24 cellular contexts compared by ENCODE assay signal in genomic region chr9:133915534-133916158, GRCh38.
DNase-seq lines count a peak whose midpoint lies in the region; ATAC-seq, FAIRE-seq and TF ChIP-seq lines count a peak whose summit lies in the region.
"Had no signal": no experiment of that assay in that cellular context is flagged by ENCODE, and none has a peak within 500 bp of the region (broad histone marks: within the 10 kb centered on the region; RNA-seq: fewer than 3 reads in every experiment).

No MANE protein-coding gene starts in this region.

- H3K36me3 ChIP-seq in K562 (ENCODE audit: control insufficient read depth, insufficient read depth, low read length) (no peaks in the 10 kb centered on the region), adrenal gland (replicated peaks in 1 of 2) (no peaks in the 10 kb centered on the region)
- H3K36me3 ChIP-seq: colonic mucosa, Peyer's patch had no signal

- H3K36me3 Mint-ChIP-seq in H9 (ENCODE audit: insufficient read depth in 1 of 3, low read depth in 3 of 3) (peaks cover 0 to 3% (median 0%) of the 10 kb centered on the region in 3 experiments; a peak in 3 of 7 replicates), memory B cell (peaks cover 11% of the 10 kb centered on the region)
- peaks cover 46% of the 10 kb centered on the region for H3K36me3 Mint-ChIP-seq in stimulated activated memory B cell treated with anti-CD40 and anti-IgM and Interleukin-4, amounts not matched to agents 10 μg/mL and 1 μg/mL and 100 μg/mL, for 72 hours
- H3K36me3 Mint-ChIP-seq: activated CD8-positive, alpha-beta memory T cell treated with anti-CD3 and anti-CD28 coated beads, Interleukin-2, amount 10 ng/mL, durations not matched to agents 7 days and 5 days; activated naive CD4-positive, alpha-beta T cell treated with anti-CD3 and anti-CD28 coated beads, Interleukin-2, amount 50 U/mL, for 72 hours; CD8-positive, alpha-beta T cell; natural killer cell treated with Interleukin-12 subunit alpha and Interleukin-12 subunit beta and Interleukin-15 and Interleukin-18, amount 100 ng/mL, for 72 hours had no signal

- no peak overlapping the region for H2AK5ac ChIP-seq in H9 (ENCODE audit: insufficient read length, low read length)

- H2AFZ ChIP-seq in H9 (ENCODE audit: low read length) (no peak overlapping the region), K562 (ENCODE audit: low read depth, low read length) (no peak overlapping the region)

- no peak overlapping the region for H2BK15ac ChIP-seq in H9 (ENCODE audit: low read depth, low read length)

- TF ChIP-seq RAD21 in K562 (CRISPR knock-in tag; conservative IDR thresholded peaks at IDR 0.05 in 1 of 2, IDR thresholded peaks at IDR 0.05 in 1 of 2), result no peak

- H3K4me1 Mint-ChIP-seq in H9, result peaks cover 44 to 55% of the 10 kb centered on the region in 2 experiments
- peaks cover 40% of the 10 kb centered on the region for H3K4me1 Mint-ChIP-seq in memory B cell
- peaks cover 81% of the 10 kb centered on the region for H3K4me1 Mint-ChIP-seq in stimulated activated memory B cell treated with anti-CD40 and anti-IgM and Interleukin-4, amounts not matched to agents 10 μg/mL and 1 μg/mL and 100 μg/mL, for 72 hours
- H3K4me1 Mint-ChIP-seq: activated CD4-positive, alpha-beta T cell treated with anti-CD3 and anti-CD28 coated beads, Interleukin-2, amount 10 ng/mL, durations not matched to agents 7 days and 5 days; activated CD8-positive, alpha-beta memory T cell treated with anti-CD3 and anti-CD28 coated beads, Interleukin-2, amount 10 ng/mL, durations not matched to agents 7 days and 5 days had no signal

- CTCF ChIA-PET in K562 (lab: Yijun Ruan, JAX; ENCODE audit: low intra/inter-chr PET ratio), result no interaction called here

- H4K5ac ChIP-seq in H9 (ENCODE audit: insufficient read length, low read depth, low read length), result peak overlapping the region; percentile 46

- H3K27me3 ChIP-seq in H9 (ENCODE audit: insufficient read depth, low read length) (no peaks in the 10 kb centered on the region), K562 (ENCODE audit: control insufficient read depth in 2 of 2, insufficient read depth in 2 of 2, low read length in 2 of 2) (peaks cover 7 to 63% of the 10 kb centered on the region in 2 experiments; a peak in 4 of 5 replicates), adrenal gland (no peaks in the 10 kb centered on the region)
- H3K27me3 ChIP-seq: colonic mucosa, Peyer's patch, SJSA1 had no signal

- H3K79me2 ChIP-seq in H9 (ENCODE audit: insufficient read depth, low read length) (peaks cover 3% of the 10 kb centered on the region; the same call in 1 of the 2 replicates), K562 (ENCODE audit: control insufficient read depth, insufficient read depth, low read length) (no peaks in the 10 kb centered on the region)

- no peak overlapping the region for H3K4ac ChIP-seq in H9 (ENCODE audit: low read depth, low read length)

- no peaks in the 10 kb centered on the region for H3K9me1 ChIP-seq in K562 (ENCODE audit: control insufficient read depth, insufficient read depth, low read length)

- intact Hi-C loops in K562 (cut with micrococcal nuclease), result no loop called here
- intact Hi-C loops in adrenal gland (cut with DNase I), result no loop called here

- H2BK12ac ChIP-seq in H9 (ENCODE audit: insufficient read length, low read depth, low read length), result no peak overlapping the region

- no peak overlapping the region for H3K4me3 ChIP-seq in K562
- H3K4me3 ChIP-seq in adrenal gland, result no peak overlapping the region
- H3K4me3 ChIP-seq: colonic mucosa, Peyer's patch, psoas muscle, SJSA1 had no signal

- ATAC-seq in K562, result no peak
- ATAC-seq in memory B cell (ENCODE audit: low read depth), result no peak
- ATAC-seq in stimulated activated memory B cell treated with anti-CD40 and anti-IgM and Interleukin-4, amounts not matched to agents 10 μg/mL and 1 μg/mL and 100 μg/mL, for 72 hours, result no peak
- no peak for ATAC-seq in GM19467 (IDR thresholded peaks at IDR 0.05; ENCODE audit: unreplicated experiment)
- ATAC-seq in GM19328 (IDR thresholded peaks at IDR 0.05; ENCODE audit: unreplicated experiment), result no peak
- ATAC-seq: activated CD8-positive, alpha-beta memory T cell treated with anti-CD3 and anti-CD28 coated beads, Interleukin-2, amount 10 ng/mL, durations not matched to agents 7 days and 5 days; activated naive CD4-positive, alpha-beta T cell treated with anti-CD3 and anti-CD28 coated beads, Interleukin-2, amount 50 U/mL, for 72 hours; CD8-positive, alpha-beta T cell; natural killer cell treated with Interleukin-12 subunit alpha and Interleukin-12 subunit beta and Interleukin-15 and Interleukin-18, amount 100 ng/mL, for 72 hours; psoas muscle had no signal

- H3K23me2 ChIP-seq in H9 (ENCODE audit: insufficient read length, low read depth, low read length, poor library complexity, severe bottlenecking), result no peaks in the 10 kb centered on the region

- peak overlapping the region; percentile 0 for H3K18ac ChIP-seq in H9 (ENCODE audit: insufficient read length, low read depth, low read length)

- no peak overlapping the region for H2BK120ac ChIP-seq in H9 (ENCODE audit: low read depth, low read length, poor library complexity, severe bottlenecking)

- POLR2A ChIA-PET in K562 (lab: Yijun Ruan, JAX), result no interaction called here

- DNase-seq in H9 (no peak), K562 (ENCODE audit: extremely low read depth in 1 of 4, low spot score in 3 of 4) (no peak), memory B cell (ENCODE audit: low spot score in 2 of 2) (no peak), adrenal gland (no peak), GM19239 (ENCODE audit: insufficient read length, low spot score) (no peak)
- DNase-seq: activated CD4-positive, alpha-beta T cell treated with anti-CD3 and anti-CD28 coated beads, Interleukin-2, amount 10 ng/mL, durations not matched to agents 7 days and 5 days; activated CD8-positive, alpha-beta memory T cell treated with anti-CD3 and anti-CD28 coated beads, Interleukin-2, amount 10 ng/mL, durations not matched to agents 7 days and 5 days; CD8-positive, alpha-beta T cell; colonic mucosa; DMS53; GDM1; NCI-H1417; NCI-H510A treated with DMSO at 0.1 percent for 48 hours; NK-92 treated with Interleukin-12 subunit alpha and Interleukin-12 subunit beta, amount 100 ng/mL, for 24 hours; psoas muscle; stimulated activated CD4-positive, alpha-beta T cell treated with anti-CD3 and anti-CD28 coated beads, Interleukin-2, amount 100 ng/mL, for 24 hours; stimulated activated naive CD4-positive, alpha-beta T cell had no signal

- BruUV-seq in K562 (replicated peaks; lab: Mats Ljungman, UMichigan), result no TSS peak

- no peak for TF ChIP-seq CTCF in H9 (conservative IDR thresholded peaks at IDR 0.05)
- TF ChIP-seq CTCF in K562 (IDR thresholded peaks at IDR 0.05 in 2 of 3, conservative IDR thresholded peaks at IDR 0.05 in 1 of 3; ENCODE audit: insufficient read depth in 2 of 3, low read depth in 1 of 3, low read length in 3 of 3), result no peak
- TF ChIP-seq CTCF in adrenal gland (IDR thresholded peaks at IDR 0.05), result no peak

- no peaks in the 10 kb centered on the region for H3K27me3 Mint-ChIP-seq in H9 (ENCODE audit: low read depth)
- no peaks in the 10 kb centered on the region for H3K27me3 Mint-ChIP-seq in memory B cell
- no peaks in the 10 kb centered on the region for H3K27me3 Mint-ChIP-seq in stimulated activated memory B cell treated with anti-CD40 and anti-IgM and Interleukin-4, amounts not matched to agents 10 μg/mL and 1 μg/mL and 100 μg/mL, for 72 hours
- H3K27me3 Mint-ChIP-seq: activated CD4-positive, alpha-beta T cell treated with anti-CD3 and anti-CD28 coated beads, Interleukin-2, amount 10 ng/mL, durations not matched to agents 7 days and 5 days; activated CD8-positive, alpha-beta memory T cell treated with anti-CD3 and anti-CD28 coated beads, Interleukin-2, amount 10 ng/mL, durations not matched to agents 7 days and 5 days had no signal

- H3K4me2 ChIP-seq in H9 (ENCODE audit: insufficient read depth, insufficient read length, low read length) (no peak overlapping the region), K562 (ENCODE audit: insufficient read depth, low read length) (no peak overlapping the region)

- H3K14ac ChIP-seq in H9 (ENCODE audit: insufficient read depth, low read length), result no peak overlapping the region

- no peak overlapping the region for H2BK5ac ChIP-seq in H9 (ENCODE audit: insufficient read length, low read length)

- peak overlapping the region in 2 of 3 experiments; percentile 42 to 95; a peak in 5 of 7 replicates for H3K27ac Mint-ChIP-seq in H9
- H3K27ac Mint-ChIP-seq in memory B cell, result peak overlapping the region; percentile 74
- H3K27ac Mint-ChIP-seq in stimulated activated memory B cell treated with anti-CD40 and anti-IgM and Interleukin-4, amounts not matched to agents 10 μg/mL and 1 μg/mL and 100 μg/mL, for 72 hours, result peak overlapping the region; percentile 77
- H3K27ac Mint-ChIP-seq: activated CD4-positive, alpha-beta T cell treated with anti-CD3 and anti-CD28 coated beads, Interleukin-2, amount 10 ng/mL, durations not matched to agents 7 days and 5 days; activated CD8-positive, alpha-beta memory T cell treated with anti-CD3 and anti-CD28 coated beads, Interleukin-2, amount 10 ng/mL, durations not matched to agents 7 days and 5 days; activated naive CD4-positive, alpha-beta T cell treated with anti-CD3 and anti-CD28 coated beads, Interleukin-2, amount 50 U/mL, for 72 hours; CD8-positive, alpha-beta T cell; natural killer cell treated with Interleukin-12 subunit alpha and Interleukin-12 subunit beta and Interleukin-15 and Interleukin-18, amount 100 ng/mL, for 72 hours had no signal

- no peak for TF ChIP-seq EP300 in K562 (IDR thresholded peaks at IDR 0.05; ENCODE audit: low read length)

- H3K23ac ChIP-seq in H9 (ENCODE audit: insufficient read length, low read depth, low read length), result peak overlapping the region; percentile 4

- H4K20me1 ChIP-seq in H9 (ENCODE audit: control insufficient read depth, insufficient read depth, insufficient read length) (peaks cover 5% of the 10 kb centered on the region), K562 (replicated peaks; ENCODE audit: control insufficient read depth, insufficient read depth, low read length) (peaks cover 19% of the 10 kb centered on the region)

- H3K56ac ChIP-seq in H9 (ENCODE audit: insufficient read length, low read depth, low read length), result peak overlapping the region; percentile 0

- peaks cover 5% of the 10 kb centered on the region; the same call in 1 of the 2 replicates for H3K4me1 ChIP-seq in H9 (ENCODE audit: insufficient read depth, low read length)
- H3K4me1 ChIP-seq in K562 (replicated peaks in 1 of 2; ENCODE audit: control insufficient read depth in 2 of 2, insufficient read depth in 2 of 2, low read length in 2 of 2), result no peaks in the 10 kb centered on the region; a peak in 2 of 5 replicates
- peaks cover 0 to 5% of the 10 kb centered on the region in 2 donors for H3K4me1 ChIP-seq in adrenal gland (replicated peaks in 1 of 2)
- H3K4me1 ChIP-seq: colonic mucosa, Peyer's patch, psoas muscle had no signal

- H3T11ph ChIP-seq in H9 (ENCODE audit: low read length), result no peak overlapping the region

- H3K9me3 ChIP-seq in H9 (ENCODE audit: control insufficient read depth, low read depth, low read length) (no peaks in the 10 kb centered on the region), K562 (replicated peaks; ENCODE audit: control insufficient read depth, insufficient read depth, low read depth, low read length) (no peaks in the 10 kb centered on the region; the same call in 1 of the 2 replicates), adrenal gland (replicated peaks in 1 of 3) (no peaks in the 10 kb centered on the region)
- H3K9me3 ChIP-seq: colonic mucosa, Peyer's patch, psoas muscle, SJSA1 had no signal

- H3K9ac ChIP-seq in H9 (ENCODE audit: extremely low read depth, insufficient read length, low read length) (no peak overlapping the region), K562 (ENCODE audit: insufficient read depth in 1 of 2, low read depth in 2 of 2, low read length in 2 of 2) (no peak overlapping the region)

- no peak overlapping the region for H4K91ac ChIP-seq in H9 (ENCODE audit: insufficient read length, low read depth, low read length)

- no peak overlapping the region for H3K27ac ChIP-seq in H9 (ENCODE audit: insufficient read length, low read depth, low read length)
- no peak overlapping the region for H3K27ac ChIP-seq in K562 (ENCODE audit: extremely low read depth, low read depth, low read length)
- H3K27ac ChIP-seq in adrenal gland, result no peak overlapping the region
- H3K27ac ChIP-seq: colonic mucosa, psoas muscle, SJSA1 had no signal

- in situ Hi-C loops in K562 (cut with MboI), result no loop called here

- H3K79me1 ChIP-seq in H9 (ENCODE audit: insufficient read depth, low read depth, low read length, poor library complexity, severe bottlenecking), result no peaks in the 10 kb centered on the region

- TF ChIP-seq POLR2A in K562 (conservative IDR thresholded peaks at IDR 0.05) (no peak), adrenal gland (IDR thresholded peaks at IDR 0.05) (no peak)

- no peak for FAIRE-seq in K562 (lab: Jason Lieb, UNC)
- FAIRE-seq in GM19239 (lab: Jason Lieb, UNC), result no peak

- no peak overlapping the region for H3K4me3 Mint-ChIP-seq in H9
- H3K4me3 Mint-ChIP-seq in memory B cell, result no peak overlapping the region
- H3K4me3 Mint-ChIP-seq in stimulated activated memory B cell treated with anti-CD40 and anti-IgM and Interleukin-4, amounts not matched to agents 10 μg/mL and 1 μg/mL and 100 μg/mL, for 72 hours, result no peak overlapping the region
- H3K4me3 Mint-ChIP-seq: activated CD4-positive, alpha-beta T cell treated with anti-CD3 and anti-CD28 coated beads, Interleukin-2, amount 10 ng/mL, durations not matched to agents 7 days and 5 days; activated CD8-positive, alpha-beta memory T cell treated with anti-CD3 and anti-CD28 coated beads, Interleukin-2, amount 10 ng/mL, durations not matched to agents 7 days and 5 days; CD8-positive, alpha-beta T cell; natural killer cell treated with Interleukin-12 subunit alpha and Interleukin-12 subunit beta and Interleukin-15 and Interleukin-18, amount 100 ng/mL, for 72 hours had no signal

- no CpG with 5 or more reads among the region's 30 CpGs for WGBS in H9 (ENCODE audit: extremely low coverage, insufficient read length, low lambda C conversion rate)
- 39% methylated on average over 28 of the region's 30 CpGs for WGBS in K562 (ENCODE audit: insufficient coverage, low coverage, missing lambda C conversion rate)
- 79 to 90% (median 83%) methylated on average over 27 to 30 of the region's 30 CpGs for WGBS in adrenal gland, 4 donors

- peak overlapping the region; percentile 1 for H4K8ac ChIP-seq in H9 (replicated peaks; ENCODE audit: insufficient read length, low read depth, low read length)

- H3K9me3 Mint-ChIP-seq in H9, result no peaks in the 10 kb centered on the region; a peak in 1 of 5 replicates
- H3K9me3 Mint-ChIP-seq in memory B cell, result no peaks in the 10 kb centered on the region
- H3K9me3 Mint-ChIP-seq in stimulated activated memory B cell treated with anti-CD40 and anti-IgM and Interleukin-4, amounts not matched to agents 10 μg/mL and 1 μg/mL and 100 μg/mL, for 72 hours, result no peaks in the 10 kb centered on the region
- H3K9me3 Mint-ChIP-seq: activated CD4-positive, alpha-beta T cell treated with anti-CD3 and anti-CD28 coated beads, Interleukin-2, amount 10 ng/mL, durations not matched to agents 7 days and 5 days; activated naive CD4-positive, alpha-beta T cell treated with anti-CD3 and anti-CD28 coated beads, Interleukin-2, amount 50 U/mL, for 72 hours; CD8-positive, alpha-beta T cell; natural killer cell treated with Interleukin-12 subunit alpha and Interleukin-12 subunit beta and Interleukin-15 and Interleukin-18, amount 100 ng/mL, for 72 hours had no signal

- no peak overlapping the region for H2BK20ac ChIP-seq in H9 (ENCODE audit: low read depth, low read length, poor library complexity, severe bottlenecking)
